In genomic region chr21:34912022-34912933, GRCh38 we compare ENCODE assay signal across 14 cellular contexts.
DNase-seq lines count a peak whose midpoint lies in the region; ATAC-seq, FAIRE-seq and TF ChIP-seq lines count a peak whose summit lies in the region.
"Had no signal": no experiment of that assay in that cellular context is flagged by ENCODE, and none has a peak within 500 bp of the region (broad histone marks: within the 10 kb centered on the region; RNA-seq: fewer than 3 reads in every experiment).

No MANE protein-coding gene starts in this region.

- FAIRE-seq in frontal cortex (lab: Jason Lieb, UNC), result no peak
- FAIRE-seq: endothelial cell of umbilical vein, H54 had no signal

- TF ChIP-seq CTCF in AG09319 (IDR thresholded peaks at IDR 0.05; ENCODE audit: low read depth, low read length), result peak; percentile 11

- DNase-seq in AG09319 (ENCODE audit: extremely low read depth, low read depth), result no peak
- peak; percentile 75 for DNase-seq in GM04503 (ENCODE audit: low read depth)
- peak; percentile 89 for DNase-seq in MV-4-11 (lab: John Stamatoyannopoulos, UW)
- DNase-seq in dedifferentiated amniotic fluid mesenchymal stem cell (ENCODE audit: extremely low spot score), result peak; percentile 30
- DNase-seq in globus pallidus (ENCODE audit: low spot score), result no peak
- DNase-seq in activated CD4-positive, alpha-beta T cell treated with anti-CD3 and anti-CD28 coated beads for 1 hour, result no peak
- no peak for DNase-seq in frontal cortex (ENCODE audit: low spot score in 2 of 2)
- DNase-seq: activated CD4-positive, alpha-beta T cell treated with anti-CD3 and anti-CD28 coated beads, Interleukin-2, amount 10 ng/mL, durations not matched to agents 24 days and 14 days; NCI-H1417 treated with DMSO at 0.1 percent for 48 hours; occipital lobe; stimulated activated CD4-positive, alpha-beta T cell treated with anti-CD3 and anti-CD28 coated beads, Interleukin-1b, Interleukin-23, amount 100 ng/mL, for 48 hours had no signal

- no peak for ATAC-seq in GM21737 (IDR thresholded peaks at IDR 0.05; ENCODE audit: unreplicated experiment)

Comparison
In these comparisons a context has a peak if more than half of its experiments do, and no peak if none do; other contexts are left out.
1. DNase-seq: peak in GM04503 (single experiment), MV-4-11 (single experiment) and dedifferentiated amniotic fluid mesenchymal stem cell (single experiment); none in AG09319 (single experiment), globus pallidus (single experiment), activated CD4-positive, alpha-beta T cell treated with anti-CD3 and anti-CD28 coated beads for 1 hour (single experiment) and frontal cortex (0 of 2).